Comparison of ENCODE assay signal across 27 cellular contexts in genomic region chr13:23858586-23858985, GRCh38. TPM values are rescaled to one million over a fixed set of nuclear protein-coding genes. Genes with fewer than 3 reads are reported as not detected.
DNase-seq lines count a peak whose midpoint lies in the region; ATAC-seq and TF ChIP-seq lines count a peak whose summit lies in the region.
"Had no signal": no experiment of that assay in that cellular context is flagged by ENCODE, and none has a peak within 500 bp of the region (broad histone marks: within the 10 kb centered on the region; RNA-seq: fewer than 3 reads in every experiment).

No MANE protein-coding gene starts in this region.

- no peak for ATAC-seq in HG03520 (IDR thresholded peaks at IDR 0.05; ENCODE audit: unreplicated experiment)
- ATAC-seq: Panc1 had no signal

- no peaks in the 10 kb centered on the region for H3K9me3 Mint-ChIP-seq in endothelial cell (ENCODE audit: unreplicated experiment)
- H3K9me3 Mint-ChIP-seq: CD4-positive, alpha-beta T cell had no signal

- peaks cover 34% of the 10 kb centered on the region for H3K4me1 Mint-ChIP-seq in endothelial cell (ENCODE audit: unreplicated experiment)

- no peaks in the 10 kb centered on the region for H3K4me1 ChIP-seq in right atrium auricular region
- H3K4me1 ChIP-seq: SJCRH30 had no signal

- H3K27me3 Mint-ChIP-seq in endothelial cell (ENCODE audit: unreplicated experiment) = no peaks in the 10 kb centered on the region
- H3K27me3 Mint-ChIP-seq: CD4-positive, alpha-beta T cell had no signal

- H3K27me3 ChIP-seq in right atrium auricular region = no peaks in the 10 kb centered on the region
- H3K27me3 ChIP-seq: BLaER1, SJCRH30 had no signal

- H3K4me3 Mint-ChIP-seq in endothelial cell (ENCODE audit: unreplicated experiment) = no peak overlapping the region
- H3K4me3 Mint-ChIP-seq: CD4-positive, alpha-beta T cell had no signal

- peak; percentile 6 for DNase-seq in EH (ENCODE audit: low read depth)
- peak; percentile 41 for DNase-seq in LHCN-M2 (ENCODE audit: low read depth)
- DNase-seq in endothelial cell (ENCODE audit: low spot score) = peak; percentile 18
- DNase-seq in kidney tubule cell (ENCODE audit: low spot score) = peak; percentile 46
- no peak for DNase-seq in cortex of kidney (lab: John Stamatoyannopoulos, UW)
- DNase-seq in DMS79 (lab: John Stamatoyannopoulos, UW) = no peak
- no peak for DNase-seq in right atrium auricular region (ENCODE audit: low spot score)
- DNase-seq: ACHN; Caco-2; CD4-positive, alpha-beta T cell; DMS153; GF-D8; KG1; NCI-H1105; NCI-H2081; NCI-H2171; NCI-H345; NCI-H524; NCI-H774; NK-92 treated with Interleukin-12 subunit alpha and Interleukin-12 subunit beta, amount 100 ng/mL, for 24 hours; SJCRH30 had no signal

- no peak overlapping the region for H3K27ac ChIP-seq in right atrium auricular region
- H3K27ac ChIP-seq: 22Rv1, BLaER1, SJCRH30 had no signal

- peak overlapping the region; percentile 97 for H3K27ac Mint-ChIP-seq in endothelial cell (ENCODE audit: unreplicated experiment)
- H3K27ac Mint-ChIP-seq: CD4-positive, alpha-beta T cell had no signal

- no peak overlapping the region for H3K4me3 ChIP-seq in right atrium auricular region
- H3K4me3 ChIP-seq: BLaER1, SJCRH30 had no signal

- peaks cover 7% of the 10 kb centered on the region for H3K36me3 ChIP-seq in right atrium auricular region
- H3K36me3 ChIP-seq: SJCRH30 had no signal

- H3K36me3 Mint-ChIP-seq in endothelial cell (ENCODE audit: low read depth, unreplicated experiment) = no peaks in the 10 kb centered on the region

- no peak for TF ChIP-seq CTCF in endothelial cell (IDR thresholded peaks at IDR 0.05; ENCODE audit: unreplicated experiment)
- TF ChIP-seq CTCF in right atrium auricular region (IDR thresholded peaks at IDR 0.05) = no peak

- no peaks in the 10 kb centered on the region for H3K9me3 ChIP-seq in right atrium auricular region
- H3K9me3 ChIP-seq: BLaER1, Caco-2, SJCRH30 had no signal

RNA-seq across cellular contexts. Expression of gene MIPEP, which starts 30.6 kb away (rescaled TPM):
- total RNA-seq in LHCN-M2 (2014; rRNA removed) (33.9 and 39.7 TPM in 2 replicates), endothelial cell (ENCODE audit: unreplicated experiment) (8.8 TPM), right atrium auricular region (100 to 1,000 TPM in 1 of 2 donors, 10 to 100 TPM in 1; 60.4 to 107 TPM)
- 31.7 TPM for polyA plus RNA-seq in LHCN-M2 (2012)

RNA-seq across cellular contexts. Expression of gene C1QTNF9B, which starts 38.7 kb away (rescaled TPM):
- total RNA-seq in LHCN-M2 (2014; rRNA removed) (not detected in 2 replicates), endothelial cell (ENCODE audit: unreplicated experiment) (not detected), right atrium auricular region (1 to 10 TPM in 1 of 2 donors, not detected in 1; 1.5 TPM)
- polyA plus RNA-seq in LHCN-M2 (2012) = not detected
- total RNA-seq: Caco-2; CD4-positive, alpha-beta T cell; Daoy; H1; SJCRH30 had no signal

Comparison
In these comparisons a context has a peak if more than half of its experiments do, and no peak if none do; other contexts are left out.
1. DNase-seq: peak in EH (single experiment), LHCN-M2 (single experiment), endothelial cell (single experiment) and kidney tubule cell (single experiment); none in cortex of kidney (single experiment), DMS79 (single experiment) and right atrium auricular region (single experiment).